In genomic region chr11:57932105-57932504, GRCh38 we compare ENCODE assay signal across 1 cellular context.
TF ChIP-seq lines count a peak whose summit lies in the region.

No MANE protein-coding gene starts in this region.

TF ChIP-seq in GM23338, 12 proteins besides CTCF, POLR2A, EP300 and RAD21:
- TF ChIP-seq CREB1 (CRISPR knock-in tag; IDR thresholded peaks at IDR 0.05; ENCODE audit: low read depth), result no peak
- no peak for TF ChIP-seq EZH2 (IDR thresholded peaks at IDR 0.05; ENCODE audit: low read depth, unreplicated experiment)
- no peak for TF ChIP-seq POLR2AphosphoS5 (IDR thresholded peaks at IDR 0.05; ENCODE audit: low read depth)
- no peak for TF ChIP-seq JUNB (IDR thresholded peaks at IDR 0.05; ENCODE audit: unreplicated experiment)
- no peak for TF ChIP-seq REST (IDR thresholded peaks at IDR 0.05; ENCODE audit: unreplicated experiment)
- no peak for TF ChIP-seq STAT1 (IDR thresholded peaks at IDR 0.05; ENCODE audit: unreplicated experiment)
- TF ChIP-seq ZNF331 (CRISPR knock-in tag; IDR thresholded peaks at IDR 0.05; ENCODE audit: low read depth), result no peak
- no peak for TF ChIP-seq ZNF114 (CRISPR knock-in tag; IDR thresholded peaks at IDR 0.05)
- no peak for TF ChIP-seq EZH2phosphoT487 (IDR thresholded peaks at IDR 0.05; ENCODE audit: unreplicated experiment)
- TF ChIP-seq, protein P1, sequence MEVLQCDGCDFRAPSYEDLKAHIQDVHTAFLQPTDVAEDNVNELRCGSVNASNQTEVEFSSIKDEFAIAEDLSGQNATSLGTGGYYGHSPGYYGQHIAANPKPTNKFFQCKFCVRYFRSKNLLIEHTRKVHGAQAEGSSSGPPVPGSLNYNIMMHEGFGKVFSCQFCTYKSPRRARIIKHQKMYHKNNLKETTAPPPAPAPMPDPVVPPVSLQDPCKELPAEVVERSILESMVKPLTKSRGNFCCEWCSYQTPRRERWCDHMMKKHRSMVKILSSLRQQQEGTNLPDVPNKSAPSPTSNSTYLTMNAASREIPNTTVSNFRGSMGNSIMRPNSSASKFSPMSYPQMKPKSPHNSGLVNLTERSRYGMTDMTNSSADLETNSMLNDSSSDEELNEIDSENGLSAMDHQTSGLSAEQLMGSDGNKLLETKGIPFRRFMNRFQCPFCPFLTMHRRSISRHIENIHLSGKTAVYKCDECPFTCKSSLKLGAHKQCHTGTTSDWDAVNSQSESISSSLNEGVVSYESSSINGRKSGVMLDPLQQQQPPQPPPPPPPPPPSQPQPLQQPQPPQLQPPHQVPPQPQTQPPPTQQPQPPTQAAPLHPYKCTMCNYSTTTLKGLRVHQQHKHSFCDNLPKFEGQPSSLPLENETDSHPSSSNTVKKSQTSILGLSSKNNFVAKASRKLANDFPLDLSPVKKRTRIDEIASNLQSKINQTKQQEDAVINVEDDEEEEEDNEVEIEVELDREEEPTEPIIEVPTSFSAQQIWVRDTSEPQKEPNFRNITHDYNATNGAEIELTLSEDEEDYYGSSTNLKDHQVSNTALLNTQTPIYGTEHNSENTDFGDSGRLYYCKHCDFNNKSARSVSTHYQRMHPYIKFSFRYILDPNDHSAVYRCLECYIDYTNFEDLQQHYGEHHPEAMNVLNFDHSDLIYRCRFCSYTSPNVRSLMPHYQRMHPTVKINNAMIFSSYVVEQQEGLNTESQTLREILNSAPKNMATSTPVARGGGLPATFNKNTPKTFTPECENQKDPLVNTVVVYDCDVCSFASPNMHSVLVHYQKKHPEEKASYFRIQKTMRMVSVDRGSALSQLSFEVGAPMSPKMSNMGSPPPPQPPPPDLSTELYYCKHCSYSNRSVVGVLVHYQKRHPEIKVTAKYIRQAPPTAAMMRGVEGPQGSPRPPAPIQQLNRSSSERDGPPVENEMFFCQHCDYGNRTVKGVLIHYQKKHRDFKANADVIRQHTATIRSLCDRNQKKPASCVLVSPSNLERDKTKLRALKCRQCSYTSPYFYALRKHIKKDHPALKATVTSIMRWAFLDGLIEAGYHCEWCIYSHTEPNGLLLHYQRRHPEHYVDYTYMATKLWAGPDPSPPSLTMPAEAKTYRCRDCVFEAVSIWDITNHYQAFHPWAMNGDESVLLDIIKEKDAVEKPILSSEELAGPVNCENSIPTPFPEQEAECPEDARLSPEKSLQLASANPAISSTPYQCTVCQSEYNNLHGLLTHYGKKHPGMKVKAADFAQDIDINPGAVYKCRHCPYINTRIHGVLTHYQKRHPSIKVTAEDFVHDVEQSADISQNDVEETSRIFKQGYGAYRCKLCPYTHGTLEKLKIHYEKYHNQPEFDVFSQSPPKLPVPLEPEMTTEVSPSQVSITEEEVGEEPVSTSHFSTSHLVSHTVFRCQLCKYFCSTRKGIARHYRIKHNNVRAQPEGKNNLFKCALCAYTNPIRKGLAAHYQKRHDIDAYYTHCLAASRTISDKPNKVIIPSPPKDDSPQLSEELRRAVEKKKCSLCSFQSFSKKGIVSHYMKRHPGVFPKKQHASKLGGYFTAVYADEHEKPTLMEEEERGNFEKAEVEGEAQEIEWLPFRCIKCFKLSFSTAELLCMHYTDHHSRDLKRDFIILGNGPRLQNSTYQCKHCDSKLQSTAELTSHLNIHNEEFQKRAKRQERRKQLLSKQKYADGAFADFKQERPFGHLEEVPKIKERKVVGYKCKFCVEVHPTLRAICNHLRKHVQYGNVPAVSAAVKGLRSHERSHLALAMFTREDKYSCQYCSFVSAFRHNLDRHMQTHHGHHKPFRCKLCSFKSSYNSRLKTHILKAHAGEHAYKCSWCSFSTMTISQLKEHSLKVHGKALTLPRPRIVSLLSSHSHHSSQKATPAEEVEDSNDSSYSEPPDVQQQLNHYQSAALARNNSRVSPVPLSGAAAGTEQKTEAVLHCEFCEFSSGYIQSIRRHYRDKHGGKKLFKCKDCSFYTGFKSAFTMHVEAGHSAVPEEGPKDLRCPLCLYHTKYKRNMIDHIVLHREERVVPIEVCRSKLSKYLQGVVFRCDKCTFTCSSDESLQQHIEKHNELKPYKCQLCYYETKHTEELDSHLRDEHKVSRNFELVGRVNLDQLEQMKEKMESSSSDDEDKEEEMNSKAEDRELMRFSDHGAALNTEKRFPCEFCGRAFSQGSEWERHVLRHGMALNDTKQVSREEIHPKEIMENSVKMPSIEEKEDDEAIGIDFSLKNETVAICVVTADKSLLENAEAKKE (CRISPR knock-in tag; IDR thresholded peaks at IDR 0.05), result no peak
- TF ChIP-seq NANOG (IDR thresholded peaks at IDR 0.05; ENCODE audit: borderline replicate concordance), result no peak
- TF ChIP-seq, protein P2, sequence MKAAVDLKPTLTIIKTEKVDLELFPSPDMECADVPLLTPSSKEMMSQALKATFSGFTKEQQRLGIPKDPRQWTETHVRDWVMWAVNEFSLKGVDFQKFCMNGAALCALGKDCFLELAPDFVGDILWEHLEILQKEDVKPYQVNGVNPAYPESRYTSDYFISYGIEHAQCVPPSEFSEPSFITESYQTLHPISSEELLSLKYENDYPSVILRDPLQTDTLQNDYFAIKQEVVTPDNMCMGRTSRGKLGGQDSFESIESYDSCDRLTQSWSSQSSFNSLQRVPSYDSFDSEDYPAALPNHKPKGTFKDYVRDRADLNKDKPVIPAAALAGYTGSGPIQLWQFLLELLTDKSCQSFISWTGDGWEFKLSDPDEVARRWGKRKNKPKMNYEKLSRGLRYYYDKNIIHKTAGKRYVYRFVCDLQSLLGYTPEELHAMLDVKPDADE (IDR thresholded peaks at IDR 0.05), result no peak
